Comparison of ENCODE assay signal across 11 cellular contexts in the genomic region with DNA sequence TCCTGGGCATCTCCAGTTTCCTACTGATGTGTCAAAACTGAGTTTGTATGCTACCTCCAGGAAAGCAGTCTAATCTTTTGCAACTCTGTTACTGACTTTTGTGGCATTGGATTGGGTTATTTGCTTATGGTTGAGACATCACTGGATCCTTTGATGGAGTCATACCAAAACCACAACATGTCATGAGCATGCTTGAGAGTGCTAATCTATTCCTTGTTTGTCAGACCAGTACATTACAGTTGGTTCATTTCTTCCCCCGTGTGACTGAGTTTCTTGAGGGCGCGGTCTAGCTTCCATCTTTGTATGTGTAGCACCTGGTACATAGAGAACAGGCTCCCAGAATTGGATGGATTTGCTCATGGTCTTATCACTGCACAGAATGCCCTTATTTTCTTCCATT. TPM values are rescaled to one million over a fixed set of nuclear protein-coding genes. Genes with fewer than 3 reads are reported as not detected.
A peak's percentile ranks its signal among the peaks of the same experiment; 100 is the strongest.
DNase-seq lines count a peak whose midpoint lies in the region; ATAC-seq and TF ChIP-seq lines count a peak whose summit lies in the region.
"Had no signal": no experiment of that assay in that cellular context is flagged by ENCODE, and none has a peak within 500 bp of the region (broad histone marks: within the 10 kb centered on the region; RNA-seq: fewer than 3 reads in every experiment).

No MANE protein-coding gene starts in this region.

- H3K36me3 Mint-ChIP-seq in activated T-cell treated with anti-CD3 and anti-CD28 coated beads, Interleukin-2, amount 50 U/mL, for 4 hours (ENCODE audit: insufficient read depth) = peaks cover 15% of the 10 kb centered on the region

- ATAC-seq in HG02938 (IDR thresholded peaks at IDR 0.05; ENCODE audit: unreplicated experiment) (peak; percentile 63), GM18498 (IDR thresholded peaks at IDR 0.05; ENCODE audit: unreplicated experiment) (no peak)
- ATAC-seq in activated T-cell treated with anti-CD3 and anti-CD28 coated beads, Interleukin-2, amount 50 U/mL, for 4 hours = peak; percentile 89 to 93

- no peak for TF ChIP-seq CTCF in RWPE1 (conservative IDR thresholded peaks at IDR 0.05; ENCODE audit: low read depth)

- DNase-seq in activated T-cell treated with anti-CD3 and anti-CD28 coated beads for 24 hours (ENCODE audit: low read depth) = peak; percentile 1
- no peak for DNase-seq in activated T-cell treated with anti-CD3 and anti-CD28 coated beads for 4 hours
- no peak for DNase-seq in activated T-cell treated with anti-CD3 and anti-CD28 coated beads, Interleukin-2, amount 50 U/mL, for 4 hours
- DNase-seq in stimulated activated CD8-positive, alpha-beta memory T cell treated with anti-CD3 and anti-CD28 coated beads, Interleukin-2, amount 100 ng/mL, for 48 hours (ENCODE audit: low read depth in 2 of 2) = peak; percentile 1 to 5
- no peak for DNase-seq in RWPE1 (ENCODE audit: low spot score)
- DNase-seq in NCI-H1048 (lab: John Stamatoyannopoulos, UW) = no peak
- DNase-seq: effector memory CD4-positive, alpha-beta T cell; NCI-H1930 had no signal

- peaks cover 10% of the 10 kb centered on the region for H3K4me1 Mint-ChIP-seq in activated T-cell treated with anti-CD3 and anti-CD28 coated beads, Interleukin-2, amount 50 U/mL, for 4 hours (ENCODE audit: low read depth)

- CTCF ChIA-PET in RWPE1 (lab: Yijun Ruan, JAX) = no interaction called here

- H3K4me3 Mint-ChIP-seq in activated T-cell treated with anti-CD3 and anti-CD28 coated beads, Interleukin-2, amount 50 U/mL, for 4 hours = no peak overlapping the region

- H3K27me3 Mint-ChIP-seq in activated T-cell treated with anti-CD3 and anti-CD28 coated beads, Interleukin-2, amount 50 U/mL, for 4 hours (ENCODE audit: low read depth) = no peaks in the 10 kb centered on the region

- no peak overlapping the region for H3K27ac ChIP-seq in RWPE1
- H3K27ac ChIP-seq: BLaER1 had no signal

- POLR2A ChIA-PET in RWPE1 (lab: Yijun Ruan, JAX; ENCODE audit: low non-redundant PET) = no interaction called here

- H3K9me3 Mint-ChIP-seq in activated T-cell treated with anti-CD3 and anti-CD28 coated beads, Interleukin-2, amount 50 U/mL, for 4 hours = no peaks in the 10 kb centered on the region

RNA-seq across cellular contexts. Expression of gene SUGT1, which starts 43.2 kb away (rescaled TPM):
- 10 to 100 TPM; 59.8 to 73.2 (median 63.9) TPM for total RNA-seq in activated T-cell treated with anti-CD3 and anti-CD28 coated beads, Interleukin-2, amount 50 U/mL, for 4 hours

RNA-seq across cellular contexts. Expression of gene CNMD, which starts 43.8 kb away (rescaled TPM):
- not detected for total RNA-seq in activated T-cell treated with anti-CD3 and anti-CD28 coated beads, Interleukin-2, amount 50 U/mL, for 4 hours

RNA-seq across cellular contexts. Expression of gene HNRNPA1L2, which starts 53.6 kb away (rescaled TPM):
- total RNA-seq in activated T-cell treated with anti-CD3 and anti-CD28 coated beads, Interleukin-2, amount 50 U/mL, for 4 hours = 1 to 10 TPM; 7.5 to 9.7 (median 8.9) TPM

Comparison
In these comparisons a context has a peak if more than half of its experiments do, and no peak if none do; other contexts are left out.
1. DNase-seq: peak in activated T-cell treated with anti-CD3 and anti-CD28 coated beads for 24 hours (single experiment) and stimulated activated CD8-positive, alpha-beta memory T cell treated with anti-CD3 and anti-CD28 coated beads, Interleukin-2, amount 100 ng/mL, for 48 hours (2 of 2); none in activated T-cell treated with anti-CD3 and anti-CD28 coated beads for 4 hours (single experiment), activated T-cell treated with anti-CD3 and anti-CD28 coated beads, Interleukin-2, amount 50 U/mL, for 4 hours (single experiment), RWPE1 (single experiment) and NCI-H1048 (single experiment).